ENCODE assay signal across 1 cellular context in genomic region chr19:495440-496332, GRCh38.
TF ChIP-seq lines count a peak whose summit lies in the region.

No MANE protein-coding gene starts in this region.

TF ChIP-seq in HEK293, 187 proteins besides CTCF, POLR2A, EP300 and RAD21 (continued from another document and continues in another):
- TF ChIP-seq ZNF202 (tag by site-specific recombination; IDR thresholded peaks at IDR 0.05; ENCODE audit: borderline replicate concordance) (no peak), ZBTB48 (tag by site-specific recombination; IDR thresholded peaks at IDR 0.05) (no peak), SALL2 (tag by site-specific recombination; IDR thresholded peaks at IDR 0.05; ENCODE audit: borderline replicate concordance) (no peak), ZNF391 (tag by site-specific recombination; IDR thresholded peaks at IDR 0.05; ENCODE audit: borderline replicate concordance, low read depth) (no peak), ZNF174 (tag by site-specific recombination; IDR thresholded peaks at IDR 0.05) (no peak), ZNF132 (tag by site-specific recombination; IDR thresholded peaks at IDR 0.05; ENCODE audit: borderline replicate concordance) (no peak), BCL11B (tag by site-specific recombination; IDR thresholded peaks at IDR 0.05; ENCODE audit: low read depth) (no peak), SP3 (tag by site-specific recombination; IDR thresholded peaks at IDR 0.05) (no peak), ZNF747 (tag by site-specific recombination; IDR thresholded peaks at IDR 0.05) (no peak), ZNF19 (tag by site-specific recombination; IDR thresholded peaks at IDR 0.05; ENCODE audit: low read depth) (no peak), GLI4 (tag by site-specific recombination; IDR thresholded peaks at IDR 0.05) (0 out of 2 replicates have a peak, but pooled peaks have one; percentile 14), ZNF473 (tag by site-specific recombination; IDR thresholded peaks at IDR 0.05) (no peak), RBAK (tag by site-specific recombination; IDR thresholded peaks at IDR 0.05) (no peak), KLF1 (tag by site-specific recombination; IDR thresholded peaks at IDR 0.05) (peak; percentile 76), SETDB1 (IDR thresholded peaks at IDR 0.05; ENCODE audit: insufficient read length, low read length) (no peak), ZSCAN30 (tag by site-specific recombination; IDR thresholded peaks at IDR 0.05) (no peak), GLIS1 (tag by site-specific recombination; IDR thresholded peaks at IDR 0.05) (peak; percentile 88), MZF1 (tag by site-specific recombination; IDR thresholded peaks at IDR 0.05; ENCODE audit: borderline replicate concordance) (no peak), PRDM6 (tag by site-specific recombination; IDR thresholded peaks at IDR 0.05) (no peak), ZFP69B (tag by site-specific recombination; IDR thresholded peaks at IDR 0.05) (no peak; the same call in 1 of the 2 replicates), GLI2 (tag by site-specific recombination; IDR thresholded peaks at IDR 0.05; ENCODE audit: borderline replicate concordance, low read depth) (no peak), PBX3 (CRISPR knock-in tag; IDR thresholded peaks at IDR 0.05) (no peak), ZNF239 (tag by site-specific recombination; IDR thresholded peaks at IDR 0.05) (no peak), HOXC10 (CRISPR knock-in tag; IDR thresholded peaks at IDR 0.05) (no peak), ZNF621 (tag by site-specific recombination; IDR thresholded peaks at IDR 0.05) (no peak), OSR2 (tag by site-specific recombination; IDR thresholded peaks at IDR 0.05) (no peak), ZFP3 (tag by site-specific recombination; IDR thresholded peaks at IDR 0.05; ENCODE audit: low read depth) (no peak), MYNN (tag by site-specific recombination; IDR thresholded peaks at IDR 0.05; ENCODE audit: borderline replicate concordance) (no peak), ZSCAN23 (tag by site-specific recombination; IDR thresholded peaks at IDR 0.05) (no peak), ZNF660 (tag by site-specific recombination; IDR thresholded peaks at IDR 0.05) (no peak), REPIN1 (tag by site-specific recombination; IDR thresholded peaks at IDR 0.05; ENCODE audit: low read depth) (no peak), ZNF629 (tag by site-specific recombination; IDR thresholded peaks at IDR 0.05) (peak; percentile 44), ZNF626 (tag by site-specific recombination; IDR thresholded peaks at IDR 0.05) (no peak), HOXD13 (CRISPR knock-in tag; IDR thresholded peaks at IDR 0.05; ENCODE audit: borderline replicate concordance) (no peak), ZNF37A (tag by site-specific recombination; IDR thresholded peaks at IDR 0.05) (no peak), ZNF155 (tag by site-specific recombination; IDR thresholded peaks at IDR 0.05) (no peak), ZNF138 (tag by site-specific recombination; IDR thresholded peaks at IDR 0.05; ENCODE audit: borderline replicate concordance) (no peak), OVOL3 (tag by site-specific recombination; IDR thresholded peaks at IDR 0.05) (no peak), ZBTB17 (tag by site-specific recombination; IDR thresholded peaks at IDR 0.05) (peak; percentile 92), ZNF785 (tag by site-specific recombination; IDR thresholded peaks at IDR 0.05) (0 out of 2 replicates have a peak, but pooled peaks have one; percentile 45), SCRT1 (tag by site-specific recombination; IDR thresholded peaks at IDR 0.05; ENCODE audit: borderline replicate concordance) (no peak), SCRT2 (tag by site-specific recombination; IDR thresholded peaks at IDR 0.05) (peak; percentile 72), ZNF560 (tag by site-specific recombination; IDR thresholded peaks at IDR 0.05; ENCODE audit: borderline replicate concordance) (no peak), ZNF280D (tag by site-specific recombination; IDR thresholded peaks at IDR 0.05) (no peak)
- TF ChIP-seq, protein P1, sequence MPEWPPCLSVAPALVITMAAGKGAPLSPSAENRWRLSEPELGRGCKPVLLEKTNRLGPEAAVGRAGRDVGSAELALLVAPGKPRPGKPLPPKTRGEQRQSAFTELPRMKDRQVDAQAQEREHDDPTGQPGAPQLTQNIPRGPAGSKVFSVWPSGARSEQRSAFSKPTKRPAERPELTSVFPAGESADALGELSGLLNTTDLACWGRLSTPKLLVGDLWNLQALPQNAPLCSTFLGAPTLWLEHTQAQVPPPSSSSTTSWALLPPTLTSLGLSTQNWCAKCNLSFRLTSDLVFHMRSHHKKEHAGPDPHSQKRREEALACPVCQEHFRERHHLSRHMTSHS (tag by site-specific recombination; IDR thresholded peaks at IDR 0.05), result no peak
- TF ChIP-seq, protein P2, sequence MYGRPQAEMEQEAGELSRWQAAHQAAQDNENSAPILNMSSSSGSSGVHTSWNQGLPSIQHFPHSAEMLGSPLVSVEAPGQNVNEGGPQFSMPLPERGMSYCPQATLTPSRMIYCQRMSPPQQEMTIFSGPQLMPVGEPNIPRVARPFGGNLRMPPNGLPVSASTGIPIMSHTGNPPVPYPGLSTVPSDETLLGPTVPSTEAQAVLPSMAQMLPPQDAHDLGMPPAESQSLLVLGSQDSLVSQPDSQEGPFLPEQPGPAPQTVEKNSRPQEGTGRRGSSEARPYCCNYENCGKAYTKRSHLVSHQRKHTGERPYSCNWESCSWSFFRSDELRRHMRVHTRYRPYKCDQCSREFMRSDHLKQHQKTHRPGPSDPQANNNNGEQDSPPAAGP (tag by site-specific recombination; IDR thresholded peaks at IDR 0.05), result no peak
- TF ChIP-seq, protein P3, sequence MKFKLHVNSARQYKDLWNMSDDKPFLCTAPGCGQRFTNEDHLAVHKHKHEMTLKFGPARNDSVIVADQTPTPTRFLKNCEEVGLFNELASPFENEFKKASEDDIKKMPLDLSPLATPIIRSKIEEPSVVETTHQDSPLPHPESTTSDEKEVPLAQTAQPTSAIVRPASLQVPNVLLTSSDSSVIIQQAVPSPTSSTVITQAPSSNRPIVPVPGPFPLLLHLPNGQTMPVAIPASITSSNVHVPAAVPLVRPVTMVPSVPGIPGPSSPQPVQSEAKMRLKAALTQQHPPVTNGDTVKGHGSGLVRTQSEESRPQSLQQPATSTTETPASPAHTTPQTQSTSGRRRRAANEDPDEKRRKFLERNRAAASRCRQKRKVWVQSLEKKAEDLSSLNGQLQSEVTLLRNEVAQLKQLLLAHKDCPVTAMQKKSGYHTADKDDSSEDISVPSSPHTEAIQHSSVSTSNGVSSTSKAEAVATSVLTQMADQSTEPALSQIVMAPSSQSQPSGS (tag by site-specific recombination; IDR thresholded peaks at IDR 0.05; ENCODE audit: low read depth), result no peak
- TF ChIP-seq, protein P4, sequence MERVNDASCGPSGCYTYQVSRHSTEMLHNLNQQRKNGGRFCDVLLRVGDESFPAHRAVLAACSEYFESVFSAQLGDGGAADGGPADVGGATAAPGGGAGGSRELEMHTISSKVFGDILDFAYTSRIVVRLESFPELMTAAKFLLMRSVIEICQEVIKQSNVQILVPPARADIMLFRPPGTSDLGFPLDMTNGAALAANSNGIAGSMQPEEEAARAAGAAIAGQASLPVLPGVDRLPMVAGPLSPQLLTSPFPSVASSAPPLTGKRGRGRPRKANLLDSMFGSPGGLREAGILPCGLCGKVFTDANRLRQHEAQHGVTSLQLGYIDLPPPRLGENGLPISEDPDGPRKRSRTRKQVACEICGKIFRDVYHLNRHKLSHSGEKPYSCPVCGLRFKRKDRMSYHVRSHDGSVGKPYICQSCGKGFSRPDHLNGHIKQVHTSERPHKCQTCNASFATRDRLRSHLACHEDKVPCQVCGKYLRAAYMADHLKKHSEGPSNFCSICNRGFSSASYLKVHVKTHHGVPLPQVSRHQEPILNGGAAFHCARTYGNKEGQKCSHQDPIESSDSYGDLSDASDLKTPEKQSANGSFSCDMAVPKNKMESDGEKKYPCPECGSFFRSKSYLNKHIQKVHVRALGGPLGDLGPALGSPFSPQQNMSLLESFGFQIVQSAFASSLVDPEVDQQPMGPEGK (tag by site-specific recombination; IDR thresholded peaks at IDR 0.05), result peak; percentile 79
- TF ChIP-seq, protein P5, sequence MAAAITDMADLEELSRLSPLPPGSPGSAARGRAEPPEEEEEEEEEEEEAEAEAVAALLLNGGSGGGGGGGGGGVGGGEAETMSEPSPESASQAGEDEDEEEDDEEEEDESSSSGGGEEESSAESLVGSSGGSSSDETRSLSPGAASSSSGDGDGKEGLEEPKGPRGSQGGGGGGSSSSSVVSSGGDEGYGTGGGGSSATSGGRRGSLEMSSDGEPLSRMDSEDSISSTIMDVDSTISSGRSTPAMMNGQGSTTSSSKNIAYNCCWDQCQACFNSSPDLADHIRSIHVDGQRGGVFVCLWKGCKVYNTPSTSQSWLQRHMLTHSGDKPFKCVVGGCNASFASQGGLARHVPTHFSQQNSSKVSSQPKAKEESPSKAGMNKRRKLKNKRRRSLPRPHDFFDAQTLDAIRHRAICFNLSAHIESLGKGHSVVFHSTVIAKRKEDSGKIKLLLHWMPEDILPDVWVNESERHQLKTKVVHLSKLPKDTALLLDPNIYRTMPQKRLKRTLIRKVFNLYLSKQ (tag by site-specific recombination; IDR thresholded peaks at IDR 0.05; ENCODE audit: borderline replicate concordance), result no peak
- TF ChIP-seq, protein P6, sequence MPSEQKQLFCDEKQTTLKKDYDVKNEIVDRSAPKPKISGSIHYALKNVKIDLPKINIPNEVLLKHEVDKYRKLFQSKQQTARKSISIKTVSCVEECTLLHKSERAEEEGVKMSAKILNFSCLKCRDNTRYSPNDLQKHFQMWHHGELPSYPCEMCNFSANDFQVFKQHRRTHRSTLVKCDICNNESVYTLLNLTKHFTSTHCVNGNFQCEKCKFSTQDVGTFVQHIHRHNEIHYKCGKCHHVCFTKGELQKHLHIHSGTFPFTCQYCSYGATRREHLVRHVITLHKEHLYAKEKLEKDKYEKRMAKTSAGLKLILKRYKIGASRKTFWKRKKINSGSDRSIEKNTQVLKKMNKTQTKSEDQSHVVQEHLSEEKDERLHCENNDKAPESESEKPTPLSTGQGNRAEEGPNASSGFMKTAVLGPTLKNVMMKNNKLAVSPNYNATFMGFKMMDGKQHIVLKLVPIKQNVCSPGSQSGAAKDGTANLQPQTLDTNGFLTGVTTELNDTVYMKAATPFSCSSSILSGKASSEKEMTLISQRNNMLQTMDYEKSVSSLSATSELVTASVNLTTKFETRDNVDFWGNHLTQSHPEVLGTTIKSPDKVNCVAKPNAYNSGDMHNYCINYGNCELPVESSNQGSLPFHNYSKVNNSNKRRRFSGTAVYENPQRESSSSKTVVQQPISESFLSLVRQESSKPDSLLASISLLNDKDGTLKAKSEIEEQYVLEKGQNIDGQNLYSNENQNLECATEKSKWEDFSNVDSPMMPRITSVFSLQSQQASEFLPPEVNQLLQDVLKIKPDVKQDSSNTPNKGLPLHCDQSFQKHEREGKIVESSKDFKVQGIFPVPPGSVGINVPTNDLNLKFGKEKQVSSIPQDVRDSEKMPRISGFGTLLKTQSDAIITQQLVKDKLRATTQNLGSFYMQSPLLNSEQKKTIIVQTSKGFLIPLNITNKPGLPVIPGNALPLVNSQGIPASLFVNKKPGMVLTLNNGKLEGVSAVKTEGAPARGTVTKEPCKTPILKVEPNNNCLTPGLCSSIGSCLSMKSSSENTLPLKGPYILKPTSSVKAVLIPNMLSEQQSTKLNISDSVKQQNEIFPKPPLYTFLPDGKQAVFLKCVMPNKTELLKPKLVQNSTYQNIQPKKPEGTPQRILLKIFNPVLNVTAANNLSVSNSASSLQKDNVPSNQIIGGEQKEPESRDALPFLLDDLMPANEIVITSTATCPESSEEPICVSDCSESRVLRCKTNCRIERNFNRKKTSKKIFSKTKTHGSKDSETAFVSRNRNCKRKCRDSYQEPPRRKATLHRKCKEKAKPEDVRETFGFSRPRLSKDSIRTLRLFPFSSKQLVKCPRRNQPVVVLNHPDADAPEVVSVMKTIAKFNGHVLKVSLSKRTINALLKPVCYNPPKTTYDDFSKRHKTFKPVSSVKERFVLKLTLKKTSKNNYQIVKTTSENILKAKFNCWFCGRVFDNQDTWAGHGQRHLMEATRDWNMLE (tag by site-specific recombination; conservative IDR thresholded peaks at IDR 0.05; ENCODE audit: low read depth), result no peak
